Comparison of ENCODE assay signal across 8 cellular contexts in the genomic region with DNA sequence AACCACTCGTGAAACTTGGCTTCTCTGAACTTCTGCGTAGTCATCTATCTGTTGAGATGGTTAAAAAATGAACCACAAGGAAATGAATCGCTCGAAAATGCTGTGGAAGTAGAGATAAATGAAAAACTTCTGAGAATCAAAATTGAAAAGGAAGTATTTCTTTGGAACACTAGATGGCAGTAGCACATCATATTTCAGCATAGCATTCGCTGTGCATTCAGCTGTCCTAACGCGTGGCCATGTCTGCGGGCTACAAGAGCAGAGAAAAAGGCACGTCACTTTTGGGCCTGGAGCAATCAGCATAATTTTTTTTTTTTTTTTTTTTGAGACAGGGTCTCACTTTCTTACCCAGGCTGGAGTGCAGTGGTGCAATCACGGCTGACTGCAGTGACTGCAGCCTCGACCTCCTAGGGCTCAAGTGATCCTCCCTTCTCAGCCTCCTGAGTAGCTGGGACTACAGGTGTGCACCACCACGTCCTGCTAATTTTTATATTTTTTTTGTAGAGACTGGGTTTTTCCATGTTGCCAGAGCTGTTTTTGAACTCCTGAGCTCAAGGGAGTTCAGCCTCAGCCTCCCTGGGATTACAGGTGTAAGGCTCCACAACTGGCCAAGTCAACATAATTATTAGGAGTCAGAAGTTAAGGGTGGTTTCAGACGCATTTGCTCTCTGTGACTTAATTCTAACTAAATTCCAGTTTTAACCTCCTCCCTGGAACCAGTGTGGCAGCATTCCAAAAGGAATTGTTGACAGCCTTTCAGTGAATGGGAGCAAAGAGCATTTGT. TPM values are rescaled to one million over a fixed set of nuclear protein-coding genes. Genes with fewer than 3 reads are reported as not detected.
DNase-seq lines count a peak whose midpoint lies in the region; ATAC-seq, FAIRE-seq and TF ChIP-seq lines count a peak whose summit lies in the region.

No MANE protein-coding gene starts in this region.

- H3K9me3 ChIP-seq in A549 (no peaks in the 10 kb centered on the region), lower lobe of right lung (no peaks in the 10 kb centered on the region)

- 0 out of 3 replicates have a peak overlapping the region, but pooled peaks have one; percentile 1 for H3K4me2 ChIP-seq in A549

- TF ChIP-seq RAD21 in A549 (conservative IDR thresholded peaks at IDR 0.05 in 1 of 2, IDR thresholded peaks at IDR 0.05 in 1 of 2), result peak; percentile 84 to 87

- no peaks in the 10 kb centered on the region for H3K36me3 ChIP-seq in lower lobe of right lung

- FAIRE-seq in A549 (lab: Jason Lieb, UNC), result no peak

- TF ChIP-seq POLR2A in A549 (IDR thresholded peaks at IDR 0.05; ENCODE audit: low read length), result no peak

- TF ChIP-seq CTCF in A549 (IDR thresholded peaks at IDR 0.05) (peak; percentile 77), GM12873 (IDR thresholded peaks at IDR 0.05; ENCODE audit: insufficient read depth, low read depth, low read length, missing control alignments) (peak; percentile 67), VCaP (conservative IDR thresholded peaks at IDR 0.05) (peak; percentile 73), lower lobe of right lung (IDR thresholded peaks at IDR 0.05) (peak; percentile 68)

- H3K27me3 ChIP-seq in lower lobe of right lung (ENCODE audit: low read depth), result no peaks in the 10 kb centered on the region

- intact Hi-C loops in lower lobe of right lung (cut with DNase I), result loop anchor here (10.0 kb wide), 1 partner anchor 169 kb away; no protein-coding TSS in a partner anchor

- 13% methylated on average over 13 of the region's 13 CpGs for WGBS in A549 (ENCODE audit: missing lambda C conversion rate)

- H3K4me3 ChIP-seq in A549 (no peak overlapping the region), lower lobe of right lung (no peak overlapping the region)

- POLR2A ChIA-PET in A549 (lab: Yijun Ruan, JAX), result no interaction called here

- CTCF ChIA-PET in A549 (lab: Yijun Ruan, JAX), result interaction anchor here (0.6 to 3.5 kb wide), 34 partner anchors 10 to 1252 kb away, joined by 3 to 44 read pairs (median 5); a partner anchor contains a TSS

- no peaks in the 10 kb centered on the region for H3K4me1 ChIP-seq in A549
- H3K4me1 ChIP-seq in lower lobe of right lung, result no peaks in the 10 kb centered on the region

- H3K27ac ChIP-seq in A549 (no peak overlapping the region), VCaP (peak overlapping the region; percentile 47; the same call in 1 of the 2 replicates), lower lobe of right lung (no peak overlapping the region)

- no peak for TF ChIP-seq EP300 in A549 (IDR thresholded peaks at IDR 0.05)

- DNase-seq in A549 (ENCODE audit: low read depth in 1 of 2, low spot score in 1 of 2) (peak; percentile 40 to 65), NCI-H2171 (lab: John Stamatoyannopoulos, UW) (peak; percentile 83), dermis microvascular lymphatic vessel endothelial cell (ENCODE audit: low read depth in 2 of 2) (peak; percentile 69 to 72), lower lobe of right lung (peak; percentile 60)
- DNase-seq in stimulated activated naive CD8-positive, alpha-beta T cell treated with anti-CD3 and anti-CD28 coated beads, Interleukin-15, Interleukin-2, amounts not matched to agents 100 U/mL and 50 U/mL, for 24 hours, result peak; percentile 19

- ATAC-seq in A549 (peak; percentile 90 to 94), HG03095 (IDR thresholded peaks at IDR 0.05; ENCODE audit: unreplicated experiment) (peak; percentile 79), lower lobe of right lung (peak; percentile 88 to 92)
- ATAC-seq in stimulated activated naive CD8-positive, alpha-beta T cell treated with anti-CD3 and anti-CD28 coated beads, Interleukin-15, Interleukin-2, amounts not matched to agents 100 U/mL and 50 U/mL, for 24 hours, result peak; percentile 73

TF ChIP-seq in A549, 52 proteins besides CTCF, POLR2A, EP300 and RAD21:
- TF ChIP-seq CHD4 (IDR thresholded peaks at IDR 0.05; ENCODE audit: borderline replicate concordance) (no peak), SMC3 (IDR thresholded peaks at IDR 0.05) (peak; percentile 73), SREBF2 (IDR thresholded peaks at IDR 0.05) (no peak)
TF ChIP-seq in A549: peak in this region for 1.

RNA-seq across cellular contexts. Expression of a gene that starts 8.8 kb away (rescaled TPM):
- 48.3 and 52.5 TPM in 2 replicates for polyA plus RNA-seq in A549 (2011; rRNA removed)
- 15.0 and 21.9 TPM in 2 replicates for polyA plus RNA-seq in A549 (2012; cell fraction: cytosol; rRNA removed)
- 13.0 and 16.8 TPM in 2 replicates for polyA plus RNA-seq in A549 (2012; cell fraction: nucleus; rRNA removed)
- 53.2 to 67.2 TPM (median 66.8 TPM) in 3 replicates for polyA plus RNA-seq in A549 (2017; fragmentation: RNase III; extraction: RNeasy Plus Mini Kit Qiagen cat#74134 plus additional on column Dnase treatment)
- 30.5 and 35.7 TPM in 2 replicates for polyA minus RNA-seq in A549 (2011; rRNA and poly(A)+ RNA removed)
- 20.5 and 32.0 TPM in 2 replicates for total RNA-seq in dermis microvascular lymphatic vessel endothelial cell
- 27.2 TPM for total RNA-seq in lower lobe of right lung

RNA-seq across cellular contexts. Expression of a gene that starts 45.7 kb away (rescaled TPM):
- 0.83 and 1.4 TPM in 2 replicates for polyA plus RNA-seq in A549 (2011; rRNA removed)
- polyA plus RNA-seq in A549 (2012; cell fraction: cytosol; rRNA removed), result 0.13 and 0.16 TPM in 2 replicates
- 0.12 and 0.16 TPM in 2 replicates for polyA plus RNA-seq in A549 (2012; cell fraction: nucleus; rRNA removed)
- 0.15 to 0.25 TPM (median 0.18 TPM) in 3 replicates for polyA plus RNA-seq in A549 (2017; fragmentation: RNase III; extraction: RNeasy Plus Mini Kit Qiagen cat#74134 plus additional on column Dnase treatment)
- 2.2 and 2.6 TPM in 2 replicates for polyA minus RNA-seq in A549 (2011; rRNA and poly(A)+ RNA removed)
- 1.8 and 2.5 TPM in 2 replicates for total RNA-seq in dermis microvascular lymphatic vessel endothelial cell
- total RNA-seq in lower lobe of right lung, result 33.8 TPM

Comparison
In these comparisons a context has a peak if more than half of its experiments do, and no peak if none do; other contexts are left out.
1. DNase-seq: peak in every context shown above with its lines; median percentile 83 in NCI-H2171; 70 in dermis microvascular lymphatic vessel endothelial cell; 60 in lower lobe of right lung; 52 in A549; 19 in stimulated activated naive CD8-positive, alpha-beta T cell treated with anti-CD3 and anti-CD28 coated beads, Interleukin-15, Interleukin-2, amounts not matched to agents 100 U/mL and 50 U/mL, for 24 hours.